In the genomic region with DNA sequence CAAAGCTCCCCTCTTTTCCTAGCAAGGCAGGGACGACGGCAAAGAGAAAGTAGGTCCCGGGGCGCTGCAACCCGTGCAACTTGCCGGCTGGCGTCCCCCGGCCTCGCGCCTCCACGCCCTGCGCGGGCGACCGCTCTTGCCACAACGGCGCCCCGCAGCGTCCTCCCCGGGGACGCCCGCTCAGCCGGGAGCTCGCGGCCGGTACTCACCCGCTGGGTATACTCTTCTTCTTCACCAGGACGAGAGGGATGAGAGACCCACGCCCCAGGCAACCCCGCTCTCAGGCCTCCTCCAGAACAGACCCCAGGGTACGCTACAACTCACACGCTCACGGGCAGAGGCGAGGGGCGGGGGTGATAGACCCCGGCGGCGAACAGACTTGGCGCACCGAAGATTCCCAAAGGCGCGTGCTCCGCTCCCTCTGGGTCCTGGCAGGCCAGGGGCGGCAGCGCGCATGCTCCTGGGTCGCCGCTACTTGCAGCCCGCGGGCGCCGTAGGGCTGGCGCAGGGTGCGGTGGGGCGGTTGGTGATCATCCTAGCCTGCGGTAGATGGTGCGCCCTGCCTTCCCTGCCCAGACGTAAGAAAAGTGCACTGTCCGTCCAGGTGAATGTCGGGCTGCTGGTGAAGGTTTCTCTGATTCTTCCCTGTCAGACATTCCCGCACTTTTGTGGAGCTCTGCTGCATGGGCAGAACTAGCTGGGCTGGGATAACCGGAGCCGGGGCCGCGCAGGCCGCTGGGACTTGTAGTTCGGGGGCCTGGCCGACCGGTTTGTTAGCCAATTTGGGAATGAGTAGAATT, we compare ENCODE assay signal across 1 cellular context.
A peak's percentile ranks its signal among the peaks of the same experiment; 100 is the strongest.
TF ChIP-seq lines count a peak whose summit lies in the region.

A gene with protein sequence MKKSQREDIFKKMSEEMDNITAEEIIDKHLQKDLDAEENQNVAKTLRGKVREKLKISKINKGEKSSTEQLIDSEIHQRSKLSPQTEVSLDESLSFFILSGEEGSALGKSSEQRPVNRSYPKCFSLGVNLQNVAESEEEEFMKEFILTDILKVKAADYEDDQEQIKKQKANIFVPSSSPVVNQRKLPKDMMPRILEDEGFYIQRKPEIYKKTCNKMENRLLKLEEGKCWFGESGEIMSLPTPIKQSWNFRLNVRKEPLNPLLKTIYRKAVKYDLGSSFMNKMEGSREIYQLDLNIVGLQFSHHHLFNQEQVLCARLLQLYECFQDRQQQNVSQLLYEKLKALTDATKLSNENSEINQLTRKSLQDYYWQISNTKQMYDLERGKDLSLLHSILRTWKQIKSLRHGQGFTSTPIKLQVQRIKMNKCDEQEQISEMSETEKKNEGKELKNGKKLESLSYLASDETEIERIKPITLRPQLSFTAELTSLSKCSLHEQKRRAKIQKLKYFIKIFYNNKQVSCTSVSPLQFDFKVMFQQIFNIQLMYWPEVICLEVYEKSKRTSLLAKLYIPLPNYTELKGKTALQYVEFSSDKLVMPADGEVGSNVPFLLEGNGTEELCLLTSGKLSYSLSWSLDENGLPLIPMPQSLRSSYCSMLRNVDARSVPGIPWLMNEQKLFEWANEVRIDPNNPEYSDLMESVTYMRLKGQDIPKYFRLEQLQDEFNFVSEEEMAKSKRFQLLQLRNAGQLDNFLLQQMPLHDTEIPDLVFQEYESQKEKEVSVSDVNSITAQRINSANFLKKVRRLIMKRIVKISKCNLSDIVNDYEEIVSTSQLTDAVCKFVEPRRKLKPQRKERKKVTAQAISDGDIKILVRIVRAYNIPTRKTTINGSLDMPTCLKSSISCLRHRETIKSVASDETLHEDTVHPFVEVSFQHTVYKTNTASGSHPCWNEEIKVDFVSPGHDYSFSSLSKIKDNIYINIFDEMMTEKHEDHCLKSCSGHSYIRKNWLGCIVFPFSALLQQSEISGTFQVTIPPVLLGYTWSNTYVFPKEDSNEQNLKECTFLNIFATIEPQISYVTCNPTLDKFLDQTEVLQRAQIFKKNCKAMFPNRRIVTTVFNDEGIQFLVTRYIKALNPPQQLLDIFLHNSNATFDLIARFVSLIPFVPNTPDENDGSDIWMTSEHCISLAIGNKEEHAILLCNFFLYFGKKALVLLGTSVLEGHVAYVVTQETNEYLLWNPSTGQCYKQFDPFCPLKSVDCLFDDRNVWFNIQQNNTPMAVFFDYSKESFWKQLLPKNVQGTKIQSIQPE (N-terminal part only) (plus strand): TSS at position 522 of the 800 bp plus-strand sequence. CDS start 3,349 bp downstream, outside the sequence.

TF ChIP-seq in HepG2, 621 proteins besides CTCF, POLR2A, EP300 and RAD21 (continued from another document and continues in another):
- TF ChIP-seq HNF1A (IDR thresholded peaks at IDR 0.05; ENCODE audit: low read depth) (no peak), HNF1A (CRISPR knock-in tag; IDR thresholded peaks at IDR 0.05; ENCODE audit: borderline replicate concordance) (peak; percentile 55; the same call in 1 of the 2 replicates), ZNF260 (CRISPR knock-in tag; IDR thresholded peaks at IDR 0.05; ENCODE audit: borderline replicate concordance, low read depth) (no peak), ZNF773 (CRISPR knock-in tag; IDR thresholded peaks at IDR 0.05; ENCODE audit: borderline replicate concordance) (no peak; the same call in 1 of the 2 replicates), U2AF2 (IDR thresholded peaks at IDR 0.05; ENCODE audit: low read depth, low read length) (no peak), ZFP1 (CRISPR knock-in tag; IDR thresholded peaks at IDR 0.05) (no peak), PHB2 (IDR thresholded peaks at IDR 0.05; ENCODE audit: partially characterized antibody) (no peak), FOXO4 (CRISPR knock-in tag; conservative IDR thresholded peaks at IDR 0.05) (no peak), REL (CRISPR knock-in tag; conservative IDR thresholded peaks at IDR 0.05) (peak; percentile 53; the same call in 1 of the 2 replicates), PPARG (CRISPR knock-in tag; conservative IDR thresholded peaks at IDR 0.05) (no peak), ZNF83 (CRISPR knock-in tag; IDR thresholded peaks at IDR 0.05; ENCODE audit: borderline replicate concordance) (no peak), IKZF1 (IDR thresholded peaks at IDR 0.05) (no peak), TMF1 (CRISPR knock-in tag; IDR thresholded peaks at IDR 0.05; ENCODE audit: low read depth) (peak; percentile 62; the same call in 1 of the 2 replicates), ZNF768 (CRISPR knock-in tag; IDR thresholded peaks at IDR 0.05) (peak; percentile 32; the same call in 1 of the 2 replicates), SOX13 (IDR thresholded peaks at IDR 0.05) (no peak), SOX13 (CRISPR knock-in tag; conservative IDR thresholded peaks at IDR 0.05 in 1 of 2, IDR thresholded peaks at IDR 0.05 in 1 of 2) (0 out of 4 replicates have a peak, but pooled peaks of 1 of the 2 experiments have one; percentile 15), MAFG (CRISPR knock-in tag; IDR thresholded peaks at IDR 0.05) (no peak), ZNF724P (CRISPR knock-in tag; IDR thresholded peaks at IDR 0.05; ENCODE audit: borderline replicate concordance) (peak; percentile 72), SNAI1 (CRISPR knock-in tag; IDR thresholded peaks at IDR 0.05; ENCODE audit: borderline replicate concordance) (0 out of 2 replicates have a peak, but pooled peaks have one; percentile 36), ZNF790 (CRISPR knock-in tag; IDR thresholded peaks at IDR 0.05; ENCODE audit: borderline replicate concordance) (no peak), RFX3 (CRISPR knock-in tag; IDR thresholded peaks at IDR 0.05) (no peak), HNRNPLL (IDR thresholded peaks at IDR 0.05; ENCODE audit: low read depth, low read length, poor library complexity, severe bottlenecking) (peak; percentile 99), RBAK (CRISPR knock-in tag; IDR thresholded peaks at IDR 0.05) (no peak), ZNF792 (CRISPR knock-in tag; IDR thresholded peaks at IDR 0.05) (peak; percentile 22; the same call in 1 of the 2 replicates), RNF2 (conservative IDR thresholded peaks at IDR 0.05; ENCODE audit: low read depth) (peak; percentile 84; the same call in 1 of the 2 replicates), DBP (CRISPR knock-in tag; IDR thresholded peaks at IDR 0.05; ENCODE audit: not compliant biosample characterization) (no peak), ZNF605 (CRISPR knock-in tag; IDR thresholded peaks at IDR 0.05) (peak; percentile 83; the same call in 1 of the 2 replicates), ZNF839 (CRISPR knock-in tag; IDR thresholded peaks at IDR 0.05; ENCODE audit: borderline replicate concordance) (no peak; the same call in 1 of the 2 replicates), RBM22 (optimal IDR thresholded peaks at IDR 0.05; ENCODE audit: low read length) (no peak), ZNF777 (CRISPR knock-in tag; IDR thresholded peaks at IDR 0.05) (no peak), HNRNPL (IDR thresholded peaks at IDR 0.05; ENCODE audit: low read depth, low read length) (no peak)
- TF ChIP-seq, protein P1, sequence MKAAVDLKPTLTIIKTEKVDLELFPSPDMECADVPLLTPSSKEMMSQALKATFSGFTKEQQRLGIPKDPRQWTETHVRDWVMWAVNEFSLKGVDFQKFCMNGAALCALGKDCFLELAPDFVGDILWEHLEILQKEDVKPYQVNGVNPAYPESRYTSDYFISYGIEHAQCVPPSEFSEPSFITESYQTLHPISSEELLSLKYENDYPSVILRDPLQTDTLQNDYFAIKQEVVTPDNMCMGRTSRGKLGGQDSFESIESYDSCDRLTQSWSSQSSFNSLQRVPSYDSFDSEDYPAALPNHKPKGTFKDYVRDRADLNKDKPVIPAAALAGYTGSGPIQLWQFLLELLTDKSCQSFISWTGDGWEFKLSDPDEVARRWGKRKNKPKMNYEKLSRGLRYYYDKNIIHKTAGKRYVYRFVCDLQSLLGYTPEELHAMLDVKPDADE (CRISPR knock-in tag; IDR thresholded peaks at IDR 0.05), result no peak
- TF ChIP-seq, protein P2, sequence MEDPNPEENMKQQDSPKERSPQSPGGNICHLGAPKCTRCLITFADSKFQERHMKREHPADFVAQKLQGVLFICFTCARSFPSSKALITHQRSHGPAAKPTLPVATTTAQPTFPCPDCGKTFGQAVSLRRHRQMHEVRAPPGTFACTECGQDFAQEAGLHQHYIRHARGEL (CRISPR knock-in tag; IDR thresholded peaks at IDR 0.05), result no peak
- TF ChIP-seq, protein P3, sequence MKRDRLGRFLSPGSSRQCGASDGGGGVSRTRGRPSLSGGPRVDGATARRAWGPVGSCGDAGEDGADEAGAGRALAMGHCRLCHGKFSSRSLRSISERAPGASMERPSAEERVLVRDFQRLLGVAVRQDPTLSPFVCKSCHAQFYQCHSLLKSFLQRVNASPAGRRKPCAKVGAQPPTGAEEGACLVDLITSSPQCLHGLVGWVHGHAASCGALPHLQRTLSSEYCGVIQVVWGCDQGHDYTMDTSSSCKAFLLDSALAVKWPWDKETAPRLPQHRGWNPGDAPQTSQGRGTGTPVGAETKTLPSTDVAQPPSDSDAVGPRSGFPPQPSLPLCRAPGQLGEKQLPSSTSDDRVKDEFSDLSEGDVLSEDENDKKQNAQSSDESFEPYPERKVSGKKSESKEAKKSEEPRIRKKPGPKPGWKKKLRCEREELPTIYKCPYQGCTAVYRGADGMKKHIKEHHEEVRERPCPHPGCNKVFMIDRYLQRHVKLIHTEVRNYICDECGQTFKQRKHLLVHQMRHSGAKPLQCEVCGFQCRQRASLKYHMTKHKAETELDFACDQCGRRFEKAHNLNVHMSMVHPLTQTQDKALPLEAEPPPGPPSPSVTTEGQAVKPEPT (CRISPR knock-in tag; IDR thresholded peaks at IDR 0.05; ENCODE audit: low read depth), result no peak
- TF ChIP-seq, protein P4, sequence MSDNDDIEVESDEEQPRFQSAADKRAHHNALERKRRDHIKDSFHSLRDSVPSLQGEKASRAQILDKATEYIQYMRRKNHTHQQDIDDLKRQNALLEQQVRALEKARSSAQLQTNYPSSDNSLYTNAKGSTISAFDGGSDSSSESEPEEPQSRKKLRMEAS (IDR thresholded peaks at IDR 0.05), result peak; percentile 92
- TF ChIP-seq, protein P5, sequence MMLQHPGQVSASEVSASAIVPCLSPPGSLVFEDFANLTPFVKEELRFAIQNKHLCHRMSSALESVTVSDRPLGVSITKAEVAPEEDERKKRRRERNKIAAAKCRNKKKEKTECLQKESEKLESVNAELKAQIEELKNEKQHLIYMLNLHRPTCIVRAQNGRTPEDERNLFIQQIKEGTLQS (CRISPR knock-in tag; IDR thresholded peaks at IDR 0.05), result 0 out of 2 replicates have a peak, but pooled peaks have one; percentile 12
- TF ChIP-seq, protein P6, sequence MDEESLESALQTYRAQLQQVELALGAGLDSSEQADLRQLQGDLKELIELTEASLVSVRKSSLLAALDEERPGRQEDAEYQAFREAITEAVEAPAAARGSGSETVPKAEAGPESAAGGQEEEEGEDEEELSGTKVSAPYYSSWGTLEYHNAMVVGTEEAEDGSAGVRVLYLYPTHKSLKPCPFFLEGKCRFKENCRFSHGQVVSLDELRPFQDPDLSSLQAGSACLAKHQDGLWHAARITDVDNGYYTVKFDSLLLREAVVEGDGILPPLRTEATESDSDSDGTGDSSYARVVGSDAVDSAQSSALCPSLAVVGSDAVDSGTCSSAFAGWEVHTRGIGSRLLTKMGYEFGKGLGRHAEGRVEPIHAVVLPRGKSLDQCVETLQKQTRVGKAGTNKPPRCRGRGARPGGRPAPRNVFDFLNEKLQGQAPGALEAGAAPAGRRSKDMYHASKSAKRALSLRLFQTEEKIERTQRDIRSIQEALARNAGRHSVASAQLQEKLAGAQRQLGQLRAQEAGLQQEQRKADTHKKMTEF (CRISPR knock-in tag; IDR thresholded peaks at IDR 0.05), result peak; percentile 73
